In the genomic region with DNA sequence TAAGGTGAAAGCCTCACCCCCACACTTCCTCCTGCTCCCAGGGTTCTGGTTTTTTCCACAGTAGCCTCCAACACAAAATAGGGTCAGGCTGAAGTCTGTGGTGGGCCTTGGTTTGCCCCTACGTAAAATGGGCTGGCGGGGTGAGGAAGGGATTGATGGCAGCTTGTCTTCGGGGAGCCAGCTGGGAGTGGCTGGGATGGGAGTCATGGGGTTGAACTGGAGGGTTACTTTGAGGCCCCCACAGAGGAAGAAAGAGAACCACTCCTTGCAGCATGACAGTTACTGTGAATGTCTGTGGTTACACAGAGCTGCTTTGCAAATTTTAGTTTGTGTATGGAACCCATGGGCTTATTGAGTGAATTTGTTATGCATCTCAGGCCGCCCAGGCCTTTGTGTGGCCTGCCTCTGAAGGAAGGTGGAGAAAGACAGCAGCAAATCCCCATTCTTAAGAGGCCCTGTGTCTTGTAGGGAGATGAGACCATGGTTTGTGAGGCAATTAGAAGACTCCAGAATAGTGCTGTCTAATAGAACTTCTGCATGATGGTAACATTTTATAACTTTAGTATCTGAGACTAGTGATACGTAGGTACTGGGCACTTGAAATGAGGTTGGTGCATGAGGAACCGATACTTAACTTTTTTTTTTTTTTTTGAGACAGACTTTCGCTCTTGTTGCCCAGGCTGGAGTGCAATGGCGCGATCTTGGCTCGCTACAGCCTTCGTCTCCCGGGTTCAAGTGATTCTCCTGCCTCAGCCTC, we compare ENCODE assay signal across 9 cellular contexts. TPM values are rescaled to one million over a fixed set of nuclear protein-coding genes. Genes with fewer than 3 reads are reported as not detected.
DNase-seq lines count a peak whose midpoint lies in the region; ATAC-seq and TF ChIP-seq lines count a peak whose summit lies in the region.
"Had no signal": no experiment of that assay in that cellular context is flagged by ENCODE, and none has a peak within 500 bp of the region (broad histone marks: within the 10 kb centered on the region; RNA-seq: fewer than 3 reads in every experiment).

No MANE protein-coding gene starts in this region.

- H3K27me3 ChIP-seq in prostate gland (replicated peaks; ENCODE audit: insufficient read depth): no peaks in the 10 kb centered on the region

- H3K4me1 ChIP-seq in prostate gland (replicated peaks): peaks cover 43% of the 10 kb centered on the region

- peak; percentile 51 for ATAC-seq in HG03066 (IDR thresholded peaks at IDR 0.05; ENCODE audit: low read depth, unreplicated experiment)
- peak in 1 of 2 donors; percentile 32 for ATAC-seq in activated naive CD4-positive, alpha-beta T cell treated with anti-CD3 and anti-CD28 coated beads, Interleukin-2, amount 50 U/mL, for 72 hours
- ATAC-seq in stimulated activated naive B cell treated with anti-CD40 and anti-IgM and Interleukin-4, amounts not matched to agents 10 μg/mL and 1 μg/mL and 100 μg/mL, for 72 hours (replicated peaks): peak; percentile 71 to 76

- peak; percentile 58 for DNase-seq in activated CD8-positive, alpha-beta memory T cell treated with anti-CD3 and anti-CD28 coated beads, Interleukin-2, amount 50 U/mL, for 48 hours
- DNase-seq in activated CD8-positive, alpha-beta memory T cell treated with anti-CD3 and anti-CD28 coated beads for 24 hours: no peak
- no peak for DNase-seq in activated naive CD4-positive, alpha-beta T cell treated with anti-CD3 and anti-CD28 coated beads, Interleukin-2, amount 50 U/mL, for 72 hours (ENCODE audit: low spot score in 2 of 2)
- DNase-seq in stimulated activated naive B cell treated with anti-CD40 and anti-IgM and Interleukin-4, amounts not matched to agents 10 μg/mL and 1 μg/mL and 100 μg/mL, for 72 hours: no peak
- DNase-seq in stimulated activated CD4-positive, alpha-beta T cell treated with anti-CD3 and anti-CD28 coated beads, Interleukin-4, amount 100 ng/mL, for 24 hours: no peak
- DNase-seq in prostate gland (ENCODE audit: low spot score): no peak
- no peak for DNase-seq in nephron progenitor cell

- peak overlapping the region; percentile 65 to 68 for H3K27ac Mint-ChIP-seq in activated naive CD4-positive, alpha-beta T cell treated with anti-CD3 and anti-CD28 coated beads, Interleukin-2, amount 50 U/mL, for 72 hours
- H3K27ac Mint-ChIP-seq in stimulated activated naive B cell treated with anti-CD40 and anti-IgM and Interleukin-4, amounts not matched to agents 10 μg/mL and 1 μg/mL and 100 μg/mL, for 72 hours: peak overlapping the region; percentile 96
- no peak overlapping the region for H3K27ac Mint-ChIP-seq in nephron progenitor cell

- no peak for TF ChIP-seq POLR2A in prostate gland (IDR thresholded peaks at IDR 0.05)

- peak overlapping the region; percentile 81 to 82 for H3K4me3 Mint-ChIP-seq in stimulated activated naive B cell treated with anti-CD40 and anti-IgM and Interleukin-4, amounts not matched to agents 10 μg/mL and 1 μg/mL and 100 μg/mL, for 72 hours
- no peak overlapping the region for H3K4me3 Mint-ChIP-seq in nephron progenitor cell

- peaks cover 65 to 80% of the 10 kb centered on the region in 2 donors for H3K4me1 Mint-ChIP-seq in stimulated activated naive B cell treated with anti-CD40 and anti-IgM and Interleukin-4, amounts not matched to agents 10 μg/mL and 1 μg/mL and 100 μg/mL, for 72 hours
- H3K4me1 Mint-ChIP-seq in nephron progenitor cell: peaks cover 62% of the 10 kb centered on the region

- WGBS in prostate gland: 87% methylated on average over 12 of the region's 12 CpGs

- H3K9me3 ChIP-seq in prostate gland: no peaks in the 10 kb centered on the region

- no peaks in the 10 kb centered on the region for H3K9me3 Mint-ChIP-seq in activated naive CD4-positive, alpha-beta T cell treated with anti-CD3 and anti-CD28 coated beads, Interleukin-2, amount 50 U/mL, for 72 hours
- H3K9me3 Mint-ChIP-seq in stimulated activated naive B cell treated with anti-CD40 and anti-IgM and Interleukin-4, amounts not matched to agents 10 μg/mL and 1 μg/mL and 100 μg/mL, for 72 hours: no peaks in the 10 kb centered on the region
- no peaks in the 10 kb centered on the region for H3K9me3 Mint-ChIP-seq in nephron progenitor cell

- no peaks in the 10 kb centered on the region for H3K36me3 Mint-ChIP-seq in activated naive CD4-positive, alpha-beta T cell treated with anti-CD3 and anti-CD28 coated beads, Interleukin-2, amount 50 U/mL, for 72 hours
- peaks cover 40 to 64% of the 10 kb centered on the region in 2 donors for H3K36me3 Mint-ChIP-seq in stimulated activated naive B cell treated with anti-CD40 and anti-IgM and Interleukin-4, amounts not matched to agents 10 μg/mL and 1 μg/mL and 100 μg/mL, for 72 hours
- H3K36me3 Mint-ChIP-seq in nephron progenitor cell (ENCODE audit: low read depth): peaks cover 35% of the 10 kb centered on the region

- H3K27ac ChIP-seq in prostate gland: peak overlapping the region in 1 of 2 donors; percentile 71
- H3K27ac ChIP-seq: KMS-11 had no signal

- TF ChIP-seq CTCF in prostate gland (IDR thresholded peaks at IDR 0.05) (no peak), nephron progenitor cell (IDR thresholded peaks at IDR 0.05) (no peak)

- intact Hi-C loops in prostate gland (cut with DNase I): no loop called here

- peaks cover 15 to 18% of the 10 kb centered on the region in 2 donors for H3K36me3 ChIP-seq in prostate gland

- no peaks in the 10 kb centered on the region for H3K27me3 Mint-ChIP-seq in stimulated activated naive B cell treated with anti-CD40 and anti-IgM and Interleukin-4, amounts not matched to agents 10 μg/mL and 1 μg/mL and 100 μg/mL, for 72 hours
- H3K27me3 Mint-ChIP-seq in nephron progenitor cell (ENCODE audit: low read depth, poor library complexity): no peaks in the 10 kb centered on the region

- H3K4me3 ChIP-seq in prostate gland: no peak overlapping the region

RNA-seq across cellular contexts. Expression of a gene that starts 8.1 kb away (rescaled TPM):
- total RNA-seq in activated naive CD4-positive, alpha-beta T cell treated with anti-CD3 and anti-CD28 coated beads, Interleukin-2, amount 50 U/mL, for 72 hours: 10 to 100 TPM; 22.9 to 47.3 TPM
- 100 to 1,000 TPM; 148 to 222 TPM for total RNA-seq in prostate gland
